In the genomic region with DNA sequence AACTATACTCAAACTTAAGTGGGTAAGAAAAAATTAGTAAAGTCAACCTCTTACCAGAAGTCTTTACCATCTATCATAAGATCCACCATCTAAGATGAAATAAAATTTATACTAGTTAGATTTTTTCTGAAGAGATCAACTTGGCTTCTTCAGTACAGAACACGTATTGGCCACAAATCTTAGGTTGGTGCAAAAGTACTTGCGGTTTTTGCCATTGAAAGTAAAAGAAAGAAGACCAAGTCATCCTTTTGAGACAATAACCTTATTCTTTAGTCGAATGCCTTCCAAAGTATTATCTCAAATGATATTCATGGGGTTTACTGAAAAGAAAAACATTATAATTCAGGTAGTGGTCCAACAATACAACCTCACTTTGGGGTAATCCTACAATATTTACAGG, we compare ENCODE assay signal across 27 cellular contexts.
"Had no signal": no experiment of that assay in that cellular context is flagged by ENCODE, and none has a peak within 500 bp of the region (broad histone marks: within the 10 kb centered on the region; RNA-seq: fewer than 3 reads in every experiment).

No MANE protein-coding gene starts in this region.

- H3K4me1 ChIP-seq: stomach, suprapubic skin, testis, thyroid gland, tibial artery, tibial nerve, transverse colon, upper lobe of left lung, upper lobe of right lung, uterus, vagina had no signal

- H3K9me3 ChIP-seq: suprapubic skin, testis, thoracic aorta, thyroid gland, tibial artery, upper lobe of right lung, vagina had no signal

- ATAC-seq: stimulated activated effector memory CD8-positive, alpha-beta T cell treated with anti-CD3 and anti-CD28 coated beads, Interleukin-12 subunit alpha, Interleukin-12 subunit beta, amount 100 ng/mL, for 72 hours; stimulated activated memory B cell treated with anti-CD40 and anti-IgM and Interleukin-4, amounts not matched to agents 10 μg/mL and 1 μg/mL and 100 μg/mL, for 72 hours; stimulated activated naive B cell treated with anti-CD40 and anti-IgM and Interleukin-4, amounts not matched to agents 10 μg/mL and 1 μg/mL and 100 μg/mL, for 72 hours; stimulated activated naive CD8-positive, alpha-beta T cell treated with anti-CD3 and anti-CD28 coated beads, Interleukin-15, amount 100 ng/mL, for 72 hours; stimulated activated naive CD8-positive, alpha-beta T cell treated with anti-CD3 and anti-CD28 coated beads, Interleukin-15, Interleukin-2, amounts not matched to agents 100 U/mL and 50 U/mL, for 24 hours; upper lobe of right lung had no signal

- H3K27ac ChIP-seq: stomach, suprapubic skin, testis, thoracic aorta, thyroid gland, tibial artery, tibial nerve, transverse colon, upper lobe of left lung, upper lobe of right lung, uterus, vagina had no signal

- H3K4me3 ChIP-seq: stomach, suprapubic skin, testis, thoracic aorta, thyroid gland, tibial artery, tibial nerve, transverse colon, upper lobe of left lung, upper lobe of right lung, uterus, vagina had no signal

- DNase-seq: stimulated activated CD4-positive, alpha-beta T cell treated with anti-CD3 and anti-CD28 coated beads, Interleukin-2, amount 100 ng/mL, for 48 hours; stimulated activated CD4-positive, alpha-beta T cell treated with anti-CD3 and anti-CD28 coated beads, Interleukin-4, amount 100 ng/mL, for 1 hour; stimulated activated CD4-positive, alpha-beta T cell treated with anti-CD3 and anti-CD28 coated beads, Interleukin-4, amount 100 ng/mL, for 24 hours; stimulated activated CD4-positive, alpha-beta T cell treated with anti-CD3 and anti-CD28 coated beads, Interleukin-4, amount 100 ng/mL, for 4 hours; stimulated activated CD8-positive, alpha-beta memory T cell treated with anti-CD3 and anti-CD28 coated beads, Interleukin-4, amount 100 ng/mL, for 48 hours; stimulated activated naive B cell treated with anti-CD40 and anti-IgM and Interleukin-4, amounts not matched to agents 10 μg/mL and 1 μg/mL and 100 μg/mL, for 72 hours; stimulated activated naive CD4-positive, alpha-beta T cell; stimulated activated naive CD4-positive, alpha-beta T cell treated with Interleukin-2 at 50 U/mL for 16 hours; stimulated activated naive CD8-positive, alpha-beta T cell treated with anti-CD3 and anti-CD28 coated beads, Interleukin-15, amount 100 ng/mL, for 72 hours; stimulated activated naive CD8-positive, alpha-beta T cell treated with anti-CD3 and anti-CD28 coated beads, Interleukin-15, Interleukin-2, amounts not matched to agents 100 U/mL and 50 U/mL, for 24 hours; stomach; substantia nigra; testis; thyroid gland; tibial artery; transverse colon; trophoblast cell; upper lobe of left lung; upper lobe of right lung; uterus had no signal

- H3K27me3 ChIP-seq: stomach, suprapubic skin, testis, thyroid gland, tibial artery, tibial nerve, transverse colon, upper lobe of left lung, upper lobe of right lung, uterus, vagina had no signal

- FAIRE-seq: urothelium cell line had no signal

- H3K36me3 ChIP-seq: stomach, suprapubic skin, thoracic aorta, thyroid gland, tibial artery, tibial nerve, transverse colon, upper lobe of left lung, upper lobe of right lung, uterus, vagina had no signal
